In genomic region chr17:57925361-57925990, GRCh38 we compare ENCODE assay signal across 13 cellular contexts. TPM values are rescaled to one million over a fixed set of nuclear protein-coding genes. Genes with fewer than 3 reads are reported as not detected.
DNase-seq lines count a peak whose midpoint lies in the region; TF ChIP-seq lines count a peak whose summit lies in the region.
"Had no signal": no experiment of that assay in that cellular context is flagged by ENCODE, and none has a peak within 500 bp of the region (broad histone marks: within the 10 kb centered on the region; RNA-seq: fewer than 3 reads in every experiment).

No MANE protein-coding gene starts in this region.

- BruUV-seq in PC-9 (replicated peaks; lab: Mats Ljungman, UMichigan), result no TSS peak
- no TSS peak for BruUV-seq in Calu3 (replicated peaks; lab: Mats Ljungman, UMichigan)

- H3K9me3 Mint-ChIP-seq in Calu3 (ENCODE audit: low read depth, unreplicated experiment), result no peaks in the 10 kb centered on the region
- H3K9me3 Mint-ChIP-seq: natural killer cell treated with Interleukin-12 subunit alpha and Interleukin-12 subunit beta and Interleukin-15 and Interleukin-18, amount 100 ng/mL, for 72 hours had no signal

- peak overlapping the region; percentile 37 for H3K9ac ChIP-seq in NT2/D1 (ENCODE audit: insufficient read length, low read depth)

- no peak overlapping the region for H2AFZ ChIP-seq in PC-9

- POLR2A ChIA-PET in PC-9 (lab: Charles Lee; ENCODE audit: unreplicated experiment), result no interaction called here

- no peak overlapping the region for H3K4me2 ChIP-seq in PC-9

- H3K36me3 ChIP-seq in NT2/D1 (ENCODE audit: insufficient read depth, insufficient read length, low read length), result no peaks in the 10 kb centered on the region
- no peaks in the 10 kb centered on the region for H3K36me3 ChIP-seq in transverse colon
- no peaks in the 10 kb centered on the region for H3K36me3 ChIP-seq in PC-9 (ENCODE audit: low read depth)
- H3K36me3 ChIP-seq: tibial nerve had no signal

- in situ Hi-C loops in transverse colon (cut with MboI; ENCODE audit: low pct_ligation_motif_present in 1 of 4, low pct_unique_long_range_greater_than_20kb in 1 of 4, low sequenced_read_pairs in 3 of 4), result no loop called here

- no peak overlapping the region for H3K4me3 Mint-ChIP-seq in Calu3 (ENCODE audit: low read depth, unreplicated experiment)
- H3K4me3 Mint-ChIP-seq: natural killer cell treated with Interleukin-12 subunit alpha and Interleukin-12 subunit beta and Interleukin-15 and Interleukin-18, amount 100 ng/mL, for 72 hours had no signal

- peaks cover 4% of the 10 kb centered on the region for H3K36me3 Mint-ChIP-seq in Calu3 (ENCODE audit: insufficient read depth, unreplicated experiment)
- H3K36me3 Mint-ChIP-seq: natural killer cell treated with Interleukin-12 subunit alpha and Interleukin-12 subunit beta and Interleukin-15 and Interleukin-18, amount 100 ng/mL, for 72 hours had no signal

- intact Hi-C loops in transverse colon (cut with DNase I; ENCODE audit: low total_unique reads), result no loop called here
- intact Hi-C loops in PC-9 (cut with micrococcal nuclease; ENCODE audit: unreplicated experiment), result no loop called here
- intact Hi-C loops in Calu3 (cut with micrococcal nuclease; ENCODE audit: unreplicated experiment), result no loop called here

- H3K4me1 ChIP-seq in NT2/D1 (ENCODE audit: insufficient read depth, insufficient read length) (peaks cover 17% of the 10 kb centered on the region), transverse colon (peaks cover 51 to 91% (median 52%) of the 10 kb centered on the region in 4 donors), PC-9 (replicated peaks; ENCODE audit: insufficient read depth) (peaks cover 26% of the 10 kb centered on the region)
- H3K4me1 ChIP-seq: foreskin keratinocyte had no signal

- TF ChIP-seq POLR2A in transverse colon (IDR thresholded peaks at IDR 0.05), result no peak

- H3K9me3 ChIP-seq in NT2/D1 (ENCODE audit: insufficient read depth, low read length) (no peaks in the 10 kb centered on the region), transverse colon (no peaks in the 10 kb centered on the region), PC-9 (ENCODE audit: insufficient read depth, low read depth) (no peaks in the 10 kb centered on the region)
- H3K9me3 ChIP-seq: tibial nerve had no signal

- CTCF ChIA-PET in PC-9 (lab: Charles Lee), result interaction anchor here (0.5 kb wide), 1 partner anchor 19 kb away, joined by 5 read pairs; no protein-coding TSS in a partner anchor
- CTCF ChIA-PET in Calu3 (lab: Charles Lee), result no interaction called here

- H3K27ac Mint-ChIP-seq in Calu3 (ENCODE audit: unreplicated experiment), result no peak overlapping the region
- H3K27ac Mint-ChIP-seq: natural killer cell treated with Interleukin-12 subunit alpha and Interleukin-12 subunit beta and Interleukin-15 and Interleukin-18, amount 100 ng/mL, for 72 hours had no signal

- no peaks in the 10 kb centered on the region for H3K9me2 ChIP-seq in PC-9 (ENCODE audit: insufficient read depth)

- no peaks in the 10 kb centered on the region for H3K27me3 Mint-ChIP-seq in Calu3 (ENCODE audit: unreplicated experiment)

- 67% methylated on average over 9 of the region's 9 CpGs; no CpG with 5 or more reads in 1 of the 2 donors for WGBS in transverse colon (ENCODE audit: low coverage in 1 of 2), 2 donors

- H3F3A ChIP-seq in PC-9 (ENCODE audit: insufficient read depth, low read depth), result peaks cover 10% of the 10 kb centered on the region; the same call in 1 of the 2 replicates

- DNase-seq in NCI-H510A treated with DMSO at 0.1 percent for 48 hours (lab: John Stamatoyannopoulos, UW) (peak; percentile 21), NCI-H510A (lab: John Stamatoyannopoulos, UW) (no peak), NT2/D1 (ENCODE audit: low read depth, low spot score) (no peak), left kidney (ENCODE audit: low read depth, low spot score) (peak; percentile 35), transverse colon (no peak), dermis blood vessel endothelial cell (no peak), PC-9 (no peak), Calu3 (no peak)
- DNase-seq: COR-L47, foreskin keratinocyte, small intestine had no signal

- 0 out of 2 replicates have a peak, but pooled peaks cover 7% of the 10 kb centered on the region for H3K79me2 ChIP-seq in PC-9 (ENCODE audit: low read depth)

- H3K4me3 ChIP-seq in NT2/D1 (ENCODE audit: insufficient read length, low read depth), result no peak overlapping the region
- H3K4me3 ChIP-seq in transverse colon, result no peak overlapping the region
- no peak overlapping the region for H3K4me3 ChIP-seq in PC-9
- H3K4me3 ChIP-seq: tibial nerve had no signal

- peak overlapping the region; percentile 76 to 91 (median 88) for H3K27ac ChIP-seq in transverse colon
- H3K27ac ChIP-seq in PC-9, result no peak overlapping the region
- H3K27ac ChIP-seq: foreskin keratinocyte had no signal

- peaks cover 8% of the 10 kb centered on the region for H3K4me1 Mint-ChIP-seq in Calu3 (ENCODE audit: low read depth, unreplicated experiment)

- no peaks in the 10 kb centered on the region for H4K20me1 ChIP-seq in PC-9 (ENCODE audit: insufficient read depth)

- no peaks in the 10 kb centered on the region for H3K27me3 ChIP-seq in NT2/D1 (ENCODE audit: insufficient read depth, insufficient read length)
- H3K27me3 ChIP-seq in transverse colon, result no peaks in the 10 kb centered on the region
- H3K27me3 ChIP-seq in PC-9 (ENCODE audit: insufficient read depth, low read depth), result no peaks in the 10 kb centered on the region
- H3K27me3 ChIP-seq: foreskin keratinocyte, tibial nerve had no signal

- TF ChIP-seq EP300 in transverse colon (IDR thresholded peaks at IDR 0.05; ENCODE audit: low read depth), result no peak

- TF ChIP-seq CTCF in transverse colon (IDR thresholded peaks at IDR 0.05) (no peak), PC-9 (conservative IDR thresholded peaks at IDR 0.05) (no peak), Calu3 (IDR thresholded peaks at IDR 0.05; ENCODE audit: unreplicated experiment) (no peak)

RNA-seq across cellular contexts. Expression of gene CUEDC1, which starts 29.7 kb away (rescaled TPM):
- total RNA-seq in transverse colon (10 to 100 TPM; 20.2 to 27.3 (median 24.6) TPM), dermis blood vessel endothelial cell (6.5 and 6.8 TPM in 2 replicates), PC-9 (2021) (60.7 and 61.4 TPM in 2 replicates), Calu3 (2022) (30.9 and 34.7 TPM in 2 replicates)

Comparison
In these comparisons a context has a peak if more than half of its experiments do, and no peak if none do; other contexts are left out.
1. DNase-seq: peak in NCI-H510A treated with DMSO at 0.1 percent for 48 hours (single experiment) and left kidney (single experiment); none in NCI-H510A (single experiment), NT2/D1 (single experiment), transverse colon (single experiment), dermis blood vessel endothelial cell (single experiment), PC-9 (0 of 2) and Calu3 (single experiment).